In the genomic region with DNA sequence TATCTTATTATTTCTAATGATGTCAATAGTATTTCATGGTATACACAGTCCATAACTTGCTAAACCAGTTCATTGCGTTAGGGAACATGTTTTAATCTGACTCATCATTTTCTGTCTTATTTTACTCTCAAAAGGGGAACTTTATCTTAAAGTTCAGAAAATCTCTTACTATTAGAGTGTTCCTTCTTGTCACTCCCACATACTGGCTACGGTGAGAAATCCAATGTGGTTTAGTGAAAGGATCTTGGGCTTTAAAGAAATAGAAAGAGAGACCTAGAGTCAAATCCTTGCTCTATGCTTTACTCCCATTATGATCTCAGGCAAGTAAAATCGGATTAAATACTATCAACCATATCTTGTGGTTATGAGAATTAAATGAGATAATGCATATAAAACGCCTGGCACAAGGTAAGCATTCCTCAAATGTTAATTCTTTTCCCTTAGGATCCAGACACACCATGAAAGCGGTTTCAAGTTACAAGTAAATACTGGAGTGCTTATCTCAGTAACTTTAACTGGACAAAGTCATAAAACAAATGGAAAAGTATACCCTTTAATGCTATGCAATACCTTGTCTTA, we compare ENCODE assay signal across 9 cellular contexts.
A peak's percentile ranks its signal among the peaks of the same experiment; 100 is the strongest.
DNase-seq lines count a peak whose midpoint lies in the region; ATAC-seq and TF ChIP-seq lines count a peak whose summit lies in the region.
"Had no signal": no experiment of that assay in that cellular context is flagged by ENCODE, and none has a peak within 500 bp of the region (broad histone marks: within the 10 kb centered on the region; RNA-seq: fewer than 3 reads in every experiment).

No MANE protein-coding gene starts in this region.

- H3K79me2 ChIP-seq in SK-N-SH (ENCODE audit: insufficient read depth): no peaks in the 10 kb centered on the region

- no peak overlapping the region for H3K4me3 ChIP-seq in SK-N-SH (ENCODE audit: low read depth in 2 of 2, low read length in 1 of 2)
- H3K4me3 ChIP-seq in neutrophil (ENCODE audit: low read depth in 1 of 2, low read length in 1 of 2): no peak overlapping the region

- H3K27me3 ChIP-seq in SK-N-SH (ENCODE audit: insufficient read depth) (no peaks in the 10 kb centered on the region), neutrophil (no peaks in the 10 kb centered on the region)

- TF ChIP-seq EP300 in SK-N-SH (IDR thresholded peaks at IDR 0.05; ENCODE audit: borderline replicate concordance in 1 of 2, low read depth in 1 of 2, low read length in 1 of 2): no peak

- peaks cover 0 to 8% of the 10 kb centered on the region in 2 experiments; a peak in 2 of 4 replicates for H3K4me1 ChIP-seq in SK-N-SH (ENCODE audit: control insufficient read depth in 1 of 2, insufficient read depth in 2 of 2, low read depth in 1 of 2, low read length in 1 of 2)
- peaks cover 8 to 34% of the 10 kb centered on the region in 2 experiments for H3K4me1 ChIP-seq in neutrophil (ENCODE audit: control insufficient read depth in 1 of 2, insufficient read depth in 1 of 2, low read depth in 1 of 2, low read length in 1 of 2)

- H3K9ac ChIP-seq in SK-N-SH: no peak overlapping the region

- no peak for TF ChIP-seq CTCF in SK-N-SH (IDR thresholded peaks at IDR 0.05)
- no peak for TF ChIP-seq CTCF in neutrophil (IDR thresholded peaks at IDR 0.05)

- CTCF ChIA-PET in SK-N-SH (lab: Yijun Ruan, JAX): interaction anchor here (0.6 kb wide), 1 partner anchor 1434 kb away, joined by 3 read pairs; no protein-coding TSS in a partner anchor

- no peak for DNase-seq in SK-N-SH
- peak; percentile 19 for DNase-seq in HPDE6-E6E7 (ENCODE audit: extremely low spot score)
- DNase-seq in amniotic epithelial cell (ENCODE audit: low read depth): peak; percentile 96
- no peak for DNase-seq in NCI-H774 (lab: John Stamatoyannopoulos, UW)
- no peak for DNase-seq in NCI-H1694 (lab: John Stamatoyannopoulos, UW)
- DNase-seq: hypothalamus had no signal

- H3F3A ChIP-seq in SK-N-SH (replicated peaks; ENCODE audit: insufficient read depth): no peaks in the 10 kb centered on the region

- no peaks in the 10 kb centered on the region for H3K9me2 ChIP-seq in SK-N-SH

- ATAC-seq in SK-N-SH treated with all-trans-retinoic acid at 6 μM for 48 hours (peak; percentile 63), GM21423 (IDR thresholded peaks at IDR 0.05; ENCODE audit: unreplicated experiment) (no peak)

- no peak overlapping the region for H2AFZ ChIP-seq in SK-N-SH (ENCODE audit: low read depth)

- 42% methylated on average over 5 of the region's 5 CpGs for WGBS in SK-N-SH (ENCODE audit: low lambda C conversion rate)

- H4K20me1 ChIP-seq in SK-N-SH (ENCODE audit: insufficient read depth): no peaks in the 10 kb centered on the region

- TF ChIP-seq RAD21 in SK-N-SH (IDR thresholded peaks at IDR 0.05; ENCODE audit: low read length): no peak

- H3K36me3 ChIP-seq in SK-N-SH (replicated peaks in 1 of 2; ENCODE audit: control insufficient read depth in 1 of 2, insufficient read depth in 2 of 2, low read length in 1 of 2) (no peaks in the 10 kb centered on the region), neutrophil (peaks cover 33% of the 10 kb centered on the region)

- H3K9me3 ChIP-seq in SK-N-SH (no peaks in the 10 kb centered on the region), neutrophil (no peaks in the 10 kb centered on the region)

- H3K4me2 ChIP-seq in SK-N-SH: no peak overlapping the region

- POLR2A ChIA-PET in SK-N-SH (lab: Yijun Ruan, JAX): no interaction called here

- H3K27ac ChIP-seq in SK-N-SH (ENCODE audit: low read depth in 2 of 2, low read length in 1 of 2) (no peak overlapping the region), neutrophil (peak overlapping the region; percentile 18)

TF ChIP-seq in SK-N-SH treated with all-trans-retinoic acid at 6 μM for 48 hours, 23 proteins besides CTCF, POLR2A, EP300 and RAD21:
- TF ChIP-seq CREB5 (CRISPR knock-in tag; IDR thresholded peaks at IDR 0.05; ENCODE audit: low read depth) (0 out of 2 replicates have a peak, but pooled peaks have one; percentile 38), ZFP3 (CRISPR knock-in tag; IDR thresholded peaks at IDR 0.05) (0 out of 2 replicates have a peak, but pooled peaks have one; percentile 54), ZC3H10 (CRISPR knock-in tag; IDR thresholded peaks at IDR 0.05) (no peak), ISL1 (CRISPR knock-in tag; IDR thresholded peaks at IDR 0.05) (peak; percentile 90), SNAI2 (CRISPR knock-in tag; IDR thresholded peaks at IDR 0.05) (peak; percentile 34; the same call in 1 of the 2 replicates), CSDC2 (CRISPR knock-in tag; IDR thresholded peaks at IDR 0.05) (0 out of 2 replicates have a peak, but pooled peaks have one; percentile 45), ZNF70 (CRISPR knock-in tag; IDR thresholded peaks at IDR 0.05) (no peak), ARNTL (CRISPR knock-in tag; IDR thresholded peaks at IDR 0.05; ENCODE audit: borderline replicate concordance, low read depth) (no peak)

TF ChIP-seq in SK-N-SH, 30 proteins besides CTCF, POLR2A, EP300 and RAD21:
- TF ChIP-seq USF2 (IDR thresholded peaks at IDR 0.05; ENCODE audit: borderline replicate concordance, low read depth, low read length): no peak
- no peak for TF ChIP-seq RFX5 (IDR thresholded peaks at IDR 0.05; ENCODE audit: low read length)
- no peak for TF ChIP-seq TAF1 (IDR thresholded peaks at IDR 0.05; ENCODE audit: borderline replicate concordance, low read depth, low read length)
- no peak for TF ChIP-seq SMC3 (IDR thresholded peaks at IDR 0.05; ENCODE audit: low read depth, low read length)
- TF ChIP-seq NRF1 (IDR thresholded peaks at IDR 0.05; ENCODE audit: low read depth, low read length): no peak
- TF ChIP-seq MEF2A (IDR thresholded peaks at IDR 0.05; ENCODE audit: borderline replicate concordance, low read depth): no peak
- no peak for TF ChIP-seq FOSL2 (IDR thresholded peaks at IDR 0.05; ENCODE audit: borderline replicate concordance, low read depth)
- TF ChIP-seq FOXM1 (IDR thresholded peaks at IDR 0.05; ENCODE audit: low read depth): no peak
- no peak for TF ChIP-seq RXRA (IDR thresholded peaks at IDR 0.05; ENCODE audit: borderline replicate concordance, low read depth)
- TF ChIP-seq FOXJ3 (CRISPR knock-in tag; IDR thresholded peaks at IDR 0.05): no peak
- no peak for TF ChIP-seq ELF1 (IDR thresholded peaks at IDR 0.05)
- no peak for TF ChIP-seq SIN3A (IDR thresholded peaks at IDR 0.05; ENCODE audit: borderline replicate concordance, low read depth, low read length)
- TF ChIP-seq TCF12 (IDR thresholded peaks at IDR 0.05): no peak
- TF ChIP-seq POLR2AphosphoS5 (IDR thresholded peaks at IDR 0.05; ENCODE audit: low read depth, low read length): no peak
- no peak for TF ChIP-seq CHD2 (IDR thresholded peaks at IDR 0.05; ENCODE audit: low read length, partially characterized antibody)
- TF ChIP-seq, protein P1, sequence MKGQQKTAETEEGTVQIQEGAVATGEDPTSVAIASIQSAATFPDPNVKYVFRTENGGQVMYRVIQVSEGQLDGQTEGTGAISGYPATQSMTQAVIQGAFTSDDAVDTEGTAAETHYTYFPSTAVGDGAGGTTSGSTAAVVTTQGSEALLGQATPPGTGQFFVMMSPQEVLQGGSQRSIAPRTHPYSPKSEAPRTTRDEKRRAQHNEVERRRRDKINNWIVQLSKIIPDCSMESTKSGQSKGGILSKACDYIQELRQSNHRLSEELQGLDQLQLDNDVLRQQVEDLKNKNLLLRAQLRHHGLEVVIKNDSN (IDR thresholded peaks at IDR 0.05; ENCODE audit: borderline replicate concordance, low read depth): no peak
- no peak for TF ChIP-seq MXI1 (IDR thresholded peaks at IDR 0.05; ENCODE audit: low read depth, low read length)
- no peak for TF ChIP-seq EZH2phosphoT487 (IDR thresholded peaks at IDR 0.05; ENCODE audit: borderline replicate concordance, low read depth)
- no peak for TF ChIP-seq REST (IDR thresholded peaks at IDR 0.05; ENCODE audit: low read depth, low read length)

Comparison
In these comparisons a context has a peak if more than half of its experiments do, and no peak if none do; other contexts are left out.
1. DNase-seq: peak in HPDE6-E6E7 (single experiment) and amniotic epithelial cell (single experiment); none in SK-N-SH (single experiment), NCI-H774 (single experiment) and NCI-H1694 (single experiment).